Comparison of ENCODE assay signal across 1 cellular context in genomic region chr4:139458999-139459398, GRCh38.
TF ChIP-seq lines count a peak whose summit lies in the region.

No MANE protein-coding gene starts in this region.

TF ChIP-seq in liver, 16 proteins besides CTCF, POLR2A, EP300 and RAD21 (continued from another document):
- TF ChIP-seq YY1 (IDR thresholded peaks at IDR 0.05) (peak; percentile 27), TAF1 (conservative IDR thresholded peaks at IDR 0.05) (no peak), NR2F2 (IDR thresholded peaks at IDR 0.05) (no peak), RXRA (IDR thresholded peaks at IDR 0.05) (peak; percentile 15 to 45), GABPA (IDR thresholded peaks at IDR 0.05 in 1 of 2, conservative IDR thresholded peaks at IDR 0.05 in 1 of 2) (no peak)
- TF ChIP-seq, protein P1, sequence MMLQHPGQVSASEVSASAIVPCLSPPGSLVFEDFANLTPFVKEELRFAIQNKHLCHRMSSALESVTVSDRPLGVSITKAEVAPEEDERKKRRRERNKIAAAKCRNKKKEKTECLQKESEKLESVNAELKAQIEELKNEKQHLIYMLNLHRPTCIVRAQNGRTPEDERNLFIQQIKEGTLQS (IDR thresholded peaks at IDR 0.05), result no peak
